In the genomic region with DNA sequence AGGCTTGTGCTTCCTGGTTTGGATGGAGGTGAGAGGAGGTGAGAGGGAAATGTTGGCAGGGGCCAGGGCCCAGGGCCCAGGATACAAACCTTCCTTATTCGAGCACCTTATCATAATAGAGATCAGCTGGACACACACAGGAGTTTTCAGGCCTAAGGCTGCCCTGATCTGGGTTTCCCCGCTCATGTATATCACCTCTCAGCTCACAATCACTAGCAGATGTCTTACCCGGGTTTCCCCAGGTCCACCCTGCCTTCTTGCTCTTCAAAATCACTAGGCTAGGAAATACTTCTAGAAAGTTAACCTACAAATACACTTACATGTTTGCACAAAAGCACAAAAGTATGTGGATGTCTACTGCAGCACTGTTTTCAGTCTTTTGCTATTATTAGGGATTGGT, we compare ENCODE assay signal across 26 cellular contexts. TPM values are rescaled to one million over a fixed set of nuclear protein-coding genes. Genes with fewer than 3 reads are reported as not detected.
"Had no signal": no experiment of that assay in that cellular context is flagged by ENCODE, and none has a peak within 500 bp of the region (broad histone marks: within the 10 kb centered on the region; RNA-seq: fewer than 3 reads in every experiment).

No MANE protein-coding gene starts in this region.

- H3K27me3 ChIP-seq: adrenal gland, breast epithelium, esophagus muscularis mucosa, gastroesophageal sphincter, heart left ventricle, left lung, right atrium auricular region, testis had no signal

- H3K27ac ChIP-seq: adrenal gland, breast epithelium, esophagus muscularis mucosa, gastroesophageal sphincter, heart left ventricle, prostate gland, right atrium auricular region, testis, WERI-Rb-1 had no signal

- H3K9me3 Mint-ChIP-seq: neural crest cell; T-helper 1 cell treated with Interleukin-12 subunit alpha and Interleukin-12 subunit beta and Interleukin-4 antibody, amounts not matched to agents 30 μg/mL and 1 μg/mL, for 36 hours; type B pancreatic cell had no signal

- DNase-seq: activated CD4-positive, alpha-beta T cell treated with anti-CD3 and anti-CD28 coated beads for 1 hour; activated CD4-positive, alpha-beta T cell treated with anti-CD3 and anti-CD28 coated beads, Interleukin-2, amount 50 U/mL, for 48 hours; adrenal gland; cortex of kidney; effector CD4-positive, alpha-beta T cell; heart left ventricle; left lung; stimulated activated CD4-positive, alpha-beta T cell treated with anti-CD3 and anti-CD28 coated beads, Interleukin-12 subunit alpha, Interleukin-12 subunit beta, amount 100 ng/mL, for 4 hours; stimulated activated CD4-positive, alpha-beta T cell treated with anti-CD3 and anti-CD28 coated beads, Interleukin-1b, Interleukin-23, amount 100 ng/mL, for 48 hours; stimulated activated CD8-positive, alpha-beta memory T cell treated with anti-CD3 and anti-CD28 coated beads, Interleukin-4, amount 100 ng/mL, for 48 hours; stimulated activated naive CD4-positive, alpha-beta T cell treated with Interleukin-2 at 50 U/mL for 16 hours; testis; WERI-Rb-1 had no signal

- ATAC-seq: gastroesophageal sphincter, heart left ventricle, left lung had no signal

- H3K4me3 Mint-ChIP-seq: neural crest cell; T-helper 1 cell treated with Interleukin-12 subunit alpha and Interleukin-12 subunit beta and Interleukin-4 antibody, amounts not matched to agents 30 μg/mL and 1 μg/mL, for 36 hours; type B pancreatic cell had no signal

- H3K27me3 Mint-ChIP-seq: type B pancreatic cell had no signal

- H3K4me1 ChIP-seq: breast epithelium had no signal

- H3K9me3 ChIP-seq: adrenal gland, breast epithelium, esophagus muscularis mucosa, gastroesophageal sphincter, heart left ventricle, left lung, prostate gland, right atrium auricular region, testis had no signal

- H3K4me3 ChIP-seq: adrenal gland, breast epithelium, esophagus muscularis mucosa, gastroesophageal sphincter, heart left ventricle, left lung, prostate gland, right atrium auricular region, testis had no signal

- H3K27ac Mint-ChIP-seq: T-helper 1 cell treated with Interleukin-12 subunit alpha and Interleukin-12 subunit beta and Interleukin-4 antibody, amounts not matched to agents 30 μg/mL and 1 μg/mL, for 36 hours; type B pancreatic cell had no signal

RNA-seq across cellular contexts. Expression of a gene that starts 4.2 kb away (rescaled TPM):
- total RNA-seq: astrocyte, endothelial cell of umbilical vein, gastroesophageal sphincter, heart left ventricle, kidney epithelial cell, left lung, mononuclear cell, osteoblast, right atrium auricular region had no signal

RNA-seq across cellular contexts. Expression of a gene that starts 14.3 kb away (rescaled TPM):
- total RNA-seq: neural crest cell had no signal

RNA-seq across cellular contexts. Expression of a gene that starts 28.6 kb away (rescaled TPM):
- total RNA-seq: endothelial cell of umbilical vein, gastroesophageal sphincter, osteoblast, right atrium auricular region had no signal
